ENCODE assay signal across 9 cellular contexts in genomic region chrX:31508338-31508737, GRCh38.
DNase-seq lines count a peak whose midpoint lies in the region; ATAC-seq and TF ChIP-seq lines count a peak whose summit lies in the region.
"Had no signal": no experiment of that assay in that cellular context is flagged by ENCODE, and none has a peak within 500 bp of the region (broad histone marks: within the 10 kb centered on the region; RNA-seq: fewer than 3 reads in every experiment).

No MANE protein-coding gene starts in this region.

- no peak for TF ChIP-seq CTCF in smooth muscle cell (IDR thresholded peaks at IDR 0.05; ENCODE audit: borderline replicate concordance, insufficient read depth, poor library complexity, severe bottlenecking)

- 90 to 100% methylated on average over 1 to 4 of the region's 4 CpGs for WGBS in ectodermal cell, 2 experiments
- WGBS in smooth muscle cell (ENCODE audit: low lambda C conversion rate) = 51% methylated on average over 4 of the region's 4 CpGs

- peak; percentile 24 for DNase-seq in LHCN-M2 (ENCODE audit: low read depth)
- peak in 1 of 2 donors; percentile 33 for DNase-seq in left colon
- peak; percentile 0 for DNase-seq in smooth muscle cell (lab: John Stamatoyannopoulos, UW; ENCODE audit: unreplicated experiment)
- DNase-seq in COR-L47 (lab: John Stamatoyannopoulos, UW) = no peak
- no peak for DNase-seq in activated naive CD4-positive, alpha-beta T cell treated with anti-CD3 and anti-CD28 coated beads, Interleukin-2, amount 10 ng/mL, durations not matched to agents 7 days and 5 days
- DNase-seq in HPDE6-E6E7 (ENCODE audit: extremely low spot score) = no peak
- DNase-seq: stimulated activated CD4-positive, alpha-beta T cell treated with anti-CD3 and anti-CD28 coated beads, Interleukin-4, amount 100 ng/mL, for 24 hours had no signal

- no peaks in the 10 kb centered on the region for H3K27me3 ChIP-seq in ectodermal cell (ENCODE audit: control insufficient read depth, insufficient read depth, low read length, poor library complexity, severe bottlenecking)
- H3K27me3 ChIP-seq in smooth muscle cell (ENCODE audit: low read depth) = no peaks in the 10 kb centered on the region

- H3F3A ChIP-seq in smooth muscle cell (ENCODE audit: low read depth) = no peaks in the 10 kb centered on the region

- no peaks in the 10 kb centered on the region for H4K20me1 ChIP-seq in smooth muscle cell (ENCODE audit: low read depth)

- H3K4me1 ChIP-seq in ectodermal cell (ENCODE audit: control insufficient read depth, insufficient read depth, low read length) (no peaks in the 10 kb centered on the region), smooth muscle cell (ENCODE audit: low read depth) (no peaks in the 10 kb centered on the region)

- H3K36me3 Mint-ChIP-seq in activated naive CD4-positive, alpha-beta T cell treated with anti-CD3 and anti-CD28 coated beads, Interleukin-2, amount 10 ng/mL, durations not matched to agents 7 days and 5 days = no peaks in the 10 kb centered on the region

- peak overlapping the region; percentile 23 for H3K27ac ChIP-seq in ectodermal cell (ENCODE audit: insufficient read depth, low read depth, low read length, poor library complexity, severe bottlenecking)
- peak overlapping the region; percentile 53 for H3K27ac ChIP-seq in smooth muscle cell (ENCODE audit: low read depth)

- H3K4me2 ChIP-seq in smooth muscle cell = peak overlapping the region; percentile 12

- no peaks in the 10 kb centered on the region for H3K9me3 Mint-ChIP-seq in activated naive CD4-positive, alpha-beta T cell treated with anti-CD3 and anti-CD28 coated beads, Interleukin-2, amount 10 ng/mL, durations not matched to agents 7 days and 5 days

- H2AFZ ChIP-seq in smooth muscle cell (ENCODE audit: low read depth) = no peak overlapping the region

- no peak overlapping the region for H3K27ac Mint-ChIP-seq in activated naive CD4-positive, alpha-beta T cell treated with anti-CD3 and anti-CD28 coated beads, Interleukin-2, amount 10 ng/mL, durations not matched to agents 7 days and 5 days

- no peaks in the 10 kb centered on the region for H3K36me3 ChIP-seq in ectodermal cell (ENCODE audit: control insufficient read depth, insufficient read depth, low read length)
- H3K36me3 ChIP-seq in smooth muscle cell (ENCODE audit: low read depth) = no peaks in the 10 kb centered on the region

- no peak overlapping the region for H3K4me3 Mint-ChIP-seq in activated naive CD4-positive, alpha-beta T cell treated with anti-CD3 and anti-CD28 coated beads, Interleukin-2, amount 10 ng/mL, durations not matched to agents 7 days and 5 days

- intact Hi-C loops in left colon (cut with DNase I, micrococcal nuclease) = no loop called here

- H3K9me3 ChIP-seq in ectodermal cell (ENCODE audit: control insufficient read depth, low read length) (no peaks in the 10 kb centered on the region), smooth muscle cell (replicated peaks; ENCODE audit: low read depth) (no peaks in the 10 kb centered on the region)

- CTCF ChIA-PET in activated naive CD4-positive, alpha-beta T cell treated with anti-CD3 and anti-CD28 coated beads, Interleukin-2, amount 10 ng/mL, durations not matched to agents 7 days and 5 days (lab: Charles Lee) = no interaction called here

- no peaks in the 10 kb centered on the region for H3K4me1 Mint-ChIP-seq in activated naive CD4-positive, alpha-beta T cell treated with anti-CD3 and anti-CD28 coated beads, Interleukin-2, amount 10 ng/mL, durations not matched to agents 7 days and 5 days

- H3K9ac ChIP-seq in smooth muscle cell (ENCODE audit: low read depth) = no peak overlapping the region

- no peaks in the 10 kb centered on the region for H3K27me3 Mint-ChIP-seq in activated naive CD4-positive, alpha-beta T cell treated with anti-CD3 and anti-CD28 coated beads, Interleukin-2, amount 10 ng/mL, durations not matched to agents 7 days and 5 days

- H3K79me2 ChIP-seq in smooth muscle cell (ENCODE audit: low read depth) = no peaks in the 10 kb centered on the region

- ATAC-seq in left colon (peak; percentile 82), GM19397 (IDR thresholded peaks at IDR 0.05; ENCODE audit: unreplicated experiment) (no peak)

- no peak overlapping the region for H3K4me3 ChIP-seq in ectodermal cell (ENCODE audit: insufficient read depth, low read depth, low read length)
- no peak overlapping the region for H3K4me3 ChIP-seq in smooth muscle cell

Comparison
In these comparisons a context has a peak if more than half of its experiments do, and no peak if none do; other contexts are left out.
1. DNase-seq: peak in LHCN-M2 (single experiment) and smooth muscle cell (single experiment); none in COR-L47 (single experiment), activated naive CD4-positive, alpha-beta T cell treated with anti-CD3 and anti-CD28 coated beads, Interleukin-2, amount 10 ng/mL, durations not matched to agents 7 days and 5 days (single experiment) and HPDE6-E6E7 (single experiment).